8 cellular contexts compared by ENCODE assay signal in the genomic region with DNA sequence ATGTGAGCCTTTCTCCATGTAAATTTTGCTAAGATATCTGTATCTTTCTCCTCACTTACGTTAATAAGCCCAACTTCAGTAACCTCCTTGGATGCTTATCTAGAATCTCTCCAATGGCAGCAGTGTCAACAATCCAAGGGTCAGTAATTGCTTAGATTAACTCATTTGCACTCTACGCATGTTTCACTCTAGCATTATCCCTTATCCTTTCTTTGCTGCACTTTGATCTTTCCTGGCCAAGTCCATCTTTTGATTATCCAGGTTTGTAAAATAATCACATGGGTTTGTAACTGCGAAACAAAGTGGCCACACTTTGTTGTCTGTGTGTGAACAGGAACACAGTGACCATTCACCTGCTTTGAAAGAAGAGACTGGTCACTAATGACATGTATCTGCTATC.
"Had no signal": no experiment of that assay in that cellular context is flagged by ENCODE, and none has a peak within 500 bp of the region (broad histone marks: within the 10 kb centered on the region; RNA-seq: fewer than 3 reads in every experiment).

No MANE protein-coding gene starts in this region.

- H3K4me3 Mint-ChIP-seq: HFFc6 had no signal

- H3K36me3 ChIP-seq: HAP-1 had no signal

- H3K27ac ChIP-seq: GM23248, HL-60 had no signal

- H2AFZ ChIP-seq: GM23248 had no signal

- H3K4me3 ChIP-seq: GM23248, HAP-1, K562 had no signal

- H3K9ac ChIP-seq: GM23248 had no signal

- DNase-seq: GM23248, GOT3, H7, HFFc6, IMR-90 had no signal

- H3K27ac Mint-ChIP-seq: HFFc6 had no signal

- H3K9me3 ChIP-seq: HAP-1 had no signal
